ENCODE assay signal across 14 cellular contexts in genomic region chr11:61652135-61652534, GRCh38. TPM values are rescaled to one million over a fixed set of nuclear protein-coding genes. Genes with fewer than 3 reads are reported as not detected.
A peak's percentile ranks its signal among the peaks of the same experiment; 100 is the strongest.
DNase-seq lines count a peak whose midpoint lies in the region; ATAC-seq, FAIRE-seq and TF ChIP-seq lines count a peak whose summit lies in the region.
"Had no signal": no experiment of that assay in that cellular context is flagged by ENCODE, and none has a peak within 500 bp of the region (broad histone marks: within the 10 kb centered on the region; RNA-seq: fewer than 3 reads in every experiment).

No MANE protein-coding gene starts in this region.

- H3K9me3 Mint-ChIP-seq in type B pancreatic cell = no peaks in the 10 kb centered on the region
- H3K9me3 Mint-ChIP-seq: CD4-positive, alpha-beta T cell had no signal

- H3K23me2 ChIP-seq in H1 (ENCODE audit: low read depth, low read length) = no peaks in the 10 kb centered on the region

- H2AK5ac ChIP-seq in H1 (ENCODE audit: low read depth, low read length) = no peak overlapping the region

- H2BK20ac ChIP-seq in H1 (ENCODE audit: low read length) = peak overlapping the region; percentile 9; the same call in 1 of the 2 replicates

- H3K9me2 ChIP-seq in GM23248 (ENCODE audit: insufficient read depth) = no peaks in the 10 kb centered on the region

- H2BK12ac ChIP-seq in H1 (ENCODE audit: low read depth, low read length) = no peak overlapping the region

- no peaks in the 10 kb centered on the region for H3K27me3 ChIP-seq in H1 (replicated peaks in 1 of 4; ENCODE audit: control insufficient read depth in 3 of 4, extremely low read depth in 1 of 4, insufficient read depth in 3 of 4, low read length in 3 of 4)
- no peaks in the 10 kb centered on the region for H3K27me3 ChIP-seq in mucosa of rectum (ENCODE audit: control insufficient read depth in 2 of 2, insufficient read depth in 2 of 2, low read length in 2 of 2)
- peaks cover 15% of the 10 kb centered on the region for H3K27me3 ChIP-seq in GM23248 (replicated peaks; ENCODE audit: insufficient read depth)
- H3K27me3 ChIP-seq: BLaER1 treated with 17β-estradiol and CSF1 and Interleukin-3, amounts not matched to agents 10 nM and 100 nM had no signal

- TF ChIP-seq EP300 in H1 (IDR thresholded peaks at IDR 0.05; ENCODE audit: borderline replicate concordance in 1 of 2, low read depth in 2 of 2, low read length in 2 of 2) = no peak

- H4K8ac ChIP-seq in H1 (ENCODE audit: extremely low read depth, insufficient read depth, low read length) = no peak overlapping the region

- no peak overlapping the region for H3K14ac ChIP-seq in H1 (ENCODE audit: insufficient read length)

- H3K27ac Mint-ChIP-seq in type B pancreatic cell = peak overlapping the region; percentile 76
- H3K27ac Mint-ChIP-seq: CD4-positive, alpha-beta T cell had no signal

- H3K4me3 ChIP-seq in H1 (ENCODE audit: extremely low read depth in 1 of 4, insufficient read depth in 2 of 4, low read depth in 3 of 4, low read length in 4 of 4) = no peak overlapping the region
- H3K4me3 ChIP-seq in mucosa of rectum (ENCODE audit: low read length in 2 of 2) = peak overlapping the region in 1 of 2 donors; percentile 35
- H3K4me3 ChIP-seq in GM23248 = no peak overlapping the region
- H3K4me3 ChIP-seq: BLaER1 treated with 17β-estradiol and CSF1 and Interleukin-3, amounts not matched to agents 10 nM and 100 nM had no signal

- no peak overlapping the region for H3K23ac ChIP-seq in H1 (ENCODE audit: insufficient read length)

- no peak overlapping the region for H3K4me3 Mint-ChIP-seq in type B pancreatic cell
- H3K4me3 Mint-ChIP-seq: CD4-positive, alpha-beta T cell had no signal

- peaks cover 3 to 13% (median 10%) of the 10 kb centered on the region in 4 experiments for H3K4me1 ChIP-seq in H1 (replicated peaks in 1 of 4; ENCODE audit: control insufficient read depth in 3 of 4, insufficient read depth in 4 of 4, low read length in 3 of 4)
- H3K4me1 ChIP-seq in mucosa of rectum (ENCODE audit: control insufficient read depth in 2 of 2, insufficient read depth in 2 of 2, low read length in 2 of 2) = peaks cover 27 to 43% of the 10 kb centered on the region in 2 donors
- H3K4me1 ChIP-seq in GM23248 (ENCODE audit: insufficient read depth) = no peaks in the 10 kb centered on the region

- H2BK120ac ChIP-seq in H1 (replicated peaks; ENCODE audit: low read depth, low read length) = peak overlapping the region; percentile 47

- no peak for ATAC-seq in HG02884 (IDR thresholded peaks at IDR 0.05; ENCODE audit: unreplicated experiment)
- ATAC-seq: HCT116 had no signal

- H3K27ac ChIP-seq in H1 (ENCODE audit: low read depth, low read length) (no peak overlapping the region), mucosa of rectum (ENCODE audit: low read depth in 2 of 2, low read length in 2 of 2) (peak overlapping the region; percentile 90), GM23248 (no peak overlapping the region)
- H3K27ac ChIP-seq: BLaER1 treated with 17β-estradiol and CSF1 and Interleukin-3, amounts not matched to agents 10 nM and 100 nM; HL-60 had no signal

- DNase-seq in LoVo (ENCODE audit: low spot score) = peak; percentile 42
- no peak for DNase-seq in H1 (ENCODE audit: low read depth in 1 of 2, low spot score in 2 of 2)
- DNase-seq in type B pancreatic cell (ENCODE audit: extremely low spot score, unreplicated experiment) = no peak
- no peak for DNase-seq in GM23248
- DNase-seq in NAMALWA (ENCODE audit: low spot score) = no peak
- DNase-seq: ACHN; CD4-positive, alpha-beta T cell; GF-D8 had no signal

- no peak for TF ChIP-seq POLR2A in H1 (IDR thresholded peaks at IDR 0.05; ENCODE audit: control extremely low read depth in 1 of 2, low read depth in 2 of 2, low read length in 2 of 2)

- no peak overlapping the region for H2BK5ac ChIP-seq in H1 (ENCODE audit: low read depth, low read length)

- CTCF ChIA-PET in H1 (lab: Charles Lee; ENCODE audit: partially characterized antibody) = interaction anchor here (1.0 to 2.1 kb wide), 3 partner anchors 8 to 23 kb away, joined by 3 to 15 read pairs (median 3); no protein-coding TSS in a partner anchor

- TF ChIP-seq RAD21 in H1 (IDR thresholded peaks at IDR 0.05 in 1 of 2, conservative IDR thresholded peaks at IDR 0.05 in 1 of 2; ENCODE audit: low read depth in 2 of 2, low read length in 2 of 2) = no peak

- H3K9ac ChIP-seq in H1 (replicated peaks in 1 of 4; ENCODE audit: extremely low read depth in 1 of 4, low read depth in 3 of 4, low read length in 3 of 4) (no peak overlapping the region), mucosa of rectum (ENCODE audit: low read depth in 1 of 2, low read length in 2 of 2) (peak overlapping the region in 1 of 2 donors; percentile 57), GM23248 (no peak overlapping the region)
- H3K9ac ChIP-seq: BLaER1 treated with 17β-estradiol and CSF1 and Interleukin-3, amounts not matched to agents 10 nM and 100 nM had no signal

- peaks cover 15% of the 10 kb centered on the region for H3K4me1 Mint-ChIP-seq in type B pancreatic cell (ENCODE audit: unreplicated experiment)

- H3K36me3 ChIP-seq in H1 (ENCODE audit: control insufficient read depth in 2 of 4, insufficient read depth in 4 of 4, low read length in 3 of 4) (no peaks in the 10 kb centered on the region), mucosa of rectum (ENCODE audit: control insufficient read depth in 2 of 2, insufficient read depth in 2 of 2, low read length in 2 of 2) (no peaks in the 10 kb centered on the region), GM23248 (ENCODE audit: low read depth) (no peaks in the 10 kb centered on the region)
- H3K36me3 ChIP-seq: BLaER1 treated with 17β-estradiol and CSF1 and Interleukin-3, amounts not matched to agents 10 nM and 100 nM had no signal

- POLR2A ChIA-PET in H1 (lab: Charles Lee; ENCODE audit: partially characterized antibody) = interaction anchor here (1.3 kb wide), 1 partner anchor 223 kb away, joined by 4 read pairs; the partner anchor contains the start of genes CPSF7 and SDHAF2

- no peak overlapping the region for H3K4ac ChIP-seq in H1 (replicated peaks; ENCODE audit: insufficient read length, low read depth, low read length)

- in situ Hi-C loops in GM23248 (cut with MboI) = no loop called here

- no peaks in the 10 kb centered on the region for H3K9me3 ChIP-seq in H1 (ENCODE audit: insufficient read depth in 2 of 2, low read depth in 1 of 2, low read length in 1 of 2)
- H3K9me3 ChIP-seq in mucosa of rectum (ENCODE audit: control insufficient read depth in 2 of 2, low read length in 2 of 2) = no peaks in the 10 kb centered on the region
- no peaks in the 10 kb centered on the region for H3K9me3 ChIP-seq in GM23248 (ENCODE audit: low read depth)
- H3K9me3 ChIP-seq: BLaER1 treated with 17β-estradiol and CSF1 and Interleukin-3, amounts not matched to agents 10 nM and 100 nM had no signal

- H3K36me3 Mint-ChIP-seq in type B pancreatic cell = no peaks in the 10 kb centered on the region

- no peak for TF ChIP-seq CTCF in H1 (IDR thresholded peaks at IDR 0.05; ENCODE audit: control extremely low read depth in 1 of 3, insufficient read depth in 1 of 3, low read depth in 1 of 3, low read length in 3 of 3)
- TF ChIP-seq CTCF in type B pancreatic cell (conservative IDR thresholded peaks at IDR 0.05) = no peak

- H4K91ac ChIP-seq in H1 (replicated peaks; ENCODE audit: insufficient read length, low read length) = no peak overlapping the region

- H4K5ac ChIP-seq in H1 (ENCODE audit: insufficient read length, low read depth, low read length) = no peak overlapping the region

- peaks cover 14% of the 10 kb centered on the region for H3K27me3 Mint-ChIP-seq in type B pancreatic cell

- H3K79me2 ChIP-seq in H1 (ENCODE audit: control insufficient read depth in 1 of 2, insufficient read depth in 2 of 2, low read length in 2 of 2) = no peaks in the 10 kb centered on the region
- H3K79me2 ChIP-seq in GM23248 (ENCODE audit: insufficient read depth) = no peaks in the 10 kb centered on the region

- 75% methylated on average over 1 of the region's 1 CpG; no CpG with 5 or more reads in 1 of the 2 experiments for WGBS in H1 (ENCODE audit: extremely low coverage in 1 of 2, insufficient coverage in 1 of 2, insufficient read length in 1 of 2, insufficient replicate concordance in 2 of 2, low coverage in 1 of 2, low lambda C conversion rate in 2 of 2, missing lambda C conversion rate in 1 of 2), 2 experiments
- 23 to 33% methylated on average over 1 of the region's 1 CpG for WGBS in GM23248 (ENCODE audit: low coverage in 1 of 2, low lambda C conversion rate in 2 of 2, missing lambda C conversion rate in 2 of 2), 2 experiments

- H3F3A ChIP-seq in GM23248 (ENCODE audit: insufficient read depth) = no peaks in the 10 kb centered on the region

- H4K20me1 ChIP-seq in H1 (replicated peaks in 1 of 2; ENCODE audit: control insufficient read depth in 1 of 2, insufficient read depth in 2 of 2, low read length in 2 of 2) = no peaks in the 10 kb centered on the region
- no peaks in the 10 kb centered on the region for H4K20me1 ChIP-seq in GM23248 (ENCODE audit: insufficient read depth)
- H4K20me1 ChIP-seq: BLaER1 treated with 17β-estradiol and CSF1 and Interleukin-3, amounts not matched to agents 10 nM and 100 nM had no signal

- H2AFZ ChIP-seq in H1 (ENCODE audit: low read length) (no peak overlapping the region), GM23248 (no peak overlapping the region)

- no peaks in the 10 kb centered on the region; the same call in 1 of the 2 replicates for H3K79me1 ChIP-seq in H1 (ENCODE audit: low read depth, low read length)

- H3K18ac ChIP-seq in H1 (ENCODE audit: extremely low read depth, low read length) = no peak overlapping the region

- H3K56ac ChIP-seq in H1 (replicated peaks; ENCODE audit: insufficient read length, low read depth, low read length) = no peak overlapping the region

- no peak for FAIRE-seq in H1 (lab: Jason Lieb, UNC)
- FAIRE-seq: H54 had no signal

- H2BK15ac ChIP-seq in H1 (ENCODE audit: low read length) = no peak overlapping the region

- H3K4me2 ChIP-seq in H1 (ENCODE audit: insufficient read depth in 1 of 2, low read depth in 2 of 2, low read length in 2 of 2) (no peak overlapping the region), GM23248 (ENCODE audit: unreplicated experiment) (no peak overlapping the region)
- H3K4me2 ChIP-seq: BLaER1 treated with 17β-estradiol and CSF1 and Interleukin-3, amounts not matched to agents 10 nM and 100 nM had no signal

TF ChIP-seq in H1, 55 proteins besides CTCF, POLR2A, EP300 and RAD21 (continues in another document):
- TF ChIP-seq MAFK (IDR thresholded peaks at IDR 0.05; ENCODE audit: low read depth, low read length) = no peak

RNA-seq across cellular contexts. Expression of gene DAGLA, which starts 28.1 kb away (rescaled TPM):
- total RNA-seq in H1 (2021; fragmentation: NEBNext Ultra II Directional; extraction: Animal tissue kit (Norgen Biotek cat#: 25700)) = 6.4 and 6.6 TPM in 2 replicates
- polyA plus RNA-seq in H1 (2011; rRNA removed) (3.6 and 5.3 TPM in 2 replicates), GM23248 (2016; fragmentation: Nextera tagmentation; extraction: Ambion mirVana) (1.3 and 1.4 TPM in 2 replicates)
- 2.8 TPM for polyA plus RNA-seq in H1 (2011; cell fraction: cytosol; rRNA removed)
- 10.3 TPM for polyA plus RNA-seq in H1 (2011; cell fraction: nucleus; rRNA removed)
- 3.3 to 5.4 TPM (median 4.5 TPM) in 4 replicates for polyA plus RNA-seq in H1 (2012, experiment 1 of 2)
- 3.2 TPM for polyA plus RNA-seq in H1 (2012, experiment 2 of 2)
- polyA plus RNA-seq in H1 (2013, experiment 1 of 2) = 4.8 TPM
- polyA plus RNA-seq in H1 (2013, experiment 2 of 2) = 5.2 TPM
- polyA minus RNA-seq in H1 (2011; rRNA and poly(A)+ RNA removed) = 4.6 and 5.2 TPM in 2 replicates
- 3.5 TPM for polyA minus RNA-seq in H1 (2011; cell fraction: cytosol; rRNA and poly(A)+ RNA removed)
- polyA minus RNA-seq in H1 (2011; cell fraction: nucleus; rRNA and poly(A)+ RNA removed) = 8.3 TPM
- total RNA-seq in type B pancreatic cell (ENCODE audit: low replicate concordance) = 5.5 and 7.8 TPM in 2 replicates
- 1.3 and 2.3 TPM in 2 replicates for total RNA-seq in GM23248 (2014; rRNA removed; shearing (Covaris generic))

Comparison
In these comparisons a context has a peak if more than half of its experiments do, and no peak if none do; other contexts are left out.
1. H3K27ac ChIP-seq: peak in mucosa of rectum (2 of 2); none in H1 (single experiment) and GM23248 (single experiment).